1 cellular context compared by ENCODE assay signal in genomic region chr2:121638333-121638732, GRCh38.
TF ChIP-seq lines count a peak whose summit lies in the region.

No MANE protein-coding gene starts in this region.

TF ChIP-seq in A549, 52 proteins besides CTCF, POLR2A, EP300 and RAD21 (continued from another document):
- TF ChIP-seq ELK1 (IDR thresholded peaks at IDR 0.05; ENCODE audit: low read depth, low read length): no peak
- TF ChIP-seq EHF (CRISPR knock-in tag; IDR thresholded peaks at IDR 0.05): no peak
- no peak for TF ChIP-seq CBX2 (IDR thresholded peaks at IDR 0.05; ENCODE audit: borderline replicate concordance, low read depth)
- no peak for TF ChIP-seq HOXB5 (CRISPR knock-in tag; IDR thresholded peaks at IDR 0.05)
- TF ChIP-seq TFCP2L1 (CRISPR knock-in tag; IDR thresholded peaks at IDR 0.05): no peak
